ENCODE assay signal across 8 cellular contexts in genomic region chr3:125381743-125382142, GRCh38. TPM values are rescaled to one million over a fixed set of nuclear protein-coding genes. Genes with fewer than 3 reads are reported as not detected.
DNase-seq lines count a peak whose midpoint lies in the region; ATAC-seq and TF ChIP-seq lines count a peak whose summit lies in the region.

No MANE protein-coding gene starts in this region.

- H2AFZ ChIP-seq in OCI-LY3 (ENCODE audit: low read depth, low read length), result peak overlapping the region; percentile 69

- no peaks in the 10 kb centered on the region for H3K9me3 Mint-ChIP-seq in central memory CD8-positive, alpha-beta T cell

- no peaks in the 10 kb centered on the region for H4K20me1 ChIP-seq in OCI-LY3 (ENCODE audit: insufficient read depth, low read length)

- H3K4me3 ChIP-seq in OCI-LY3 (ENCODE audit: low read length), result peak overlapping the region; percentile 63
- H3K4me3 ChIP-seq in stomach, result no peak overlapping the region

- H3K9me3 ChIP-seq in OCI-LY3 (ENCODE audit: insufficient read depth, low read length) (no peaks in the 10 kb centered on the region), stomach (no peaks in the 10 kb centered on the region)

- TF ChIP-seq POLR2A in stomach (IDR thresholded peaks at IDR 0.05), result no peak

- H3K36me3 ChIP-seq in OCI-LY3 (replicated peaks; ENCODE audit: low read depth, low read length) (no peaks in the 10 kb centered on the region), stomach (no peaks in the 10 kb centered on the region)

- peaks cover 7% of the 10 kb centered on the region for H3K4me1 Mint-ChIP-seq in central memory CD8-positive, alpha-beta T cell

- no peak overlapping the region for H3K4me3 Mint-ChIP-seq in central memory CD8-positive, alpha-beta T cell

- H3K27ac Mint-ChIP-seq in central memory CD8-positive, alpha-beta T cell (ENCODE audit: low read depth), result no peak overlapping the region

- no peak for TF ChIP-seq EP300 in stomach (IDR thresholded peaks at IDR 0.05)

- peak overlapping the region; percentile 39 for H3K27ac ChIP-seq in OCI-LY3 (ENCODE audit: low read length)
- H3K27ac ChIP-seq in stomach, result no peak overlapping the region

- intact Hi-C loops in stomach (cut with DNase I; ENCODE audit: low total_unique reads), result no loop called here

- ATAC-seq in central memory CD8-positive, alpha-beta T cell (replicated peaks; ENCODE audit: extremely low read depth, poor library complexity, severe bottlenecking), result peak; percentile 54

- H3K79me2 ChIP-seq in OCI-LY3 (ENCODE audit: low read length), result no peaks in the 10 kb centered on the region

- TF ChIP-seq CTCF in OCI-LY3 (IDR thresholded peaks at IDR 0.05; ENCODE audit: low read depth, low read length) (no peak), stomach (IDR thresholded peaks at IDR 0.05) (no peak)

- H3K4me2 ChIP-seq in OCI-LY3 (ENCODE audit: low read length), result peak overlapping the region; percentile 88

- H3K36me3 Mint-ChIP-seq in central memory CD8-positive, alpha-beta T cell (ENCODE audit: insufficient read depth), result peaks cover 2% of the 10 kb centered on the region

- H3K4me1 ChIP-seq in OCI-LY3 (ENCODE audit: low read length) (peaks cover 23% of the 10 kb centered on the region), stomach (no peaks in the 10 kb centered on the region)

- H3K9ac ChIP-seq in OCI-LY3 (ENCODE audit: low read length), result peak overlapping the region; percentile 35; the same call in 1 of the 2 replicates

- H3K27me3 ChIP-seq in OCI-LY3 (ENCODE audit: low read depth, low read length), result no peaks in the 10 kb centered on the region
- H3K27me3 ChIP-seq in stomach, result no peaks in the 10 kb centered on the region

- WGBS in stomach, 5 donors, result 48 to 63% (median 54%) methylated on average over 5 of the region's 5 CpGs

- peak in 4 of 6 experiments; percentile 10 to 27 (median 23) for DNase-seq in stimulated activated naive CD4-positive, alpha-beta T cell (lab: John Stamatoyannopoulos, UW)
- no peak for DNase-seq in stimulated activated naive CD4-positive, alpha-beta T cell treated with Interleukin-2 at 50 U/mL for 16 hours (lab: John Stamatoyannopoulos, UW)
- DNase-seq in central memory CD8-positive, alpha-beta T cell (ENCODE audit: low spot score in 2 of 2), result no peak
- DNase-seq in stomach (no peak), NCI-H1092 (lab: John Stamatoyannopoulos, UW) (no peak), epidermal melanocyte (ENCODE audit: insufficient read length, low spot score) (no peak)
- no peak for DNase-seq in NK-92 treated with Interleukin-12 subunit alpha and Interleukin-12 subunit beta, amount 100 ng/mL, for 24 hours (lab: John Stamatoyannopoulos, UW)

- H3K27me3 Mint-ChIP-seq in central memory CD8-positive, alpha-beta T cell, result peaks cover 25% of the 10 kb centered on the region

RNA-seq across cellular contexts. Expression of gene ZNF148, which starts 6.6 kb away (rescaled TPM):
- total RNA-seq in stomach, result 100 to 1,000 TPM in 1 of 5 donors, 10 to 100 TPM in 3, 1 to 10 TPM in 1; 8.8 to 109 (median 12.9) TPM
- 1 to 10 TPM; 3.1 to 4.6 (median 4.1) TPM for polyA plus RNA-seq in stomach

Comparison
In these comparisons a context has a peak if more than half of its experiments do, and no peak if none do; other contexts are left out.
1. DNase-seq: peak in stimulated activated naive CD4-positive, alpha-beta T cell (4 of 6); none in stimulated activated naive CD4-positive, alpha-beta T cell treated with Interleukin-2 at 50 U/mL for 16 hours (single experiment), central memory CD8-positive, alpha-beta T cell (0 of 2), stomach (single experiment), NCI-H1092 (single experiment), epidermal melanocyte (single experiment) and NK-92 treated with Interleukin-12 subunit alpha and Interleukin-12 subunit beta, amount 100 ng/mL, for 24 hours (single experiment).